13 cellular contexts compared by ENCODE assay signal in the genomic region with DNA sequence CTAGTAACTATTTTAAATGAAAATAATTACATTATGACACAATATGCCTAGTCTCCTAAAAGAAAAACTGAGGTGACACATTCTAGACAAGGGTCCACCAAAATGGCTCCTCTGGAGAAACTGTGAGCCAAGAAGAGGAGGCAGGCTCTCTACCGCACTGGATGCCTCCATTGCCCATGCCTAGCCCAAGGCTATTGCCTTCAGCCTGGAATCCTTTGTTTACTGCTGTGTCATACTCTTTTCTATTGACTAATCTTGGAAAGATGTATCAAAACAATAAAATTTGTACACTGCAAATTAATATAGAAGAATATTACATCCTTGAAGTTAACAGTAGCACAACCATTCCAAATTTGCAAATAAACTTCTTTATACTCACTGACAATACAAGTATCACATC.
DNase-seq lines count a peak whose midpoint lies in the region; ATAC-seq and TF ChIP-seq lines count a peak whose summit lies in the region.
"Had no signal": no experiment of that assay in that cellular context is flagged by ENCODE, and none has a peak within 500 bp of the region (broad histone marks: within the 10 kb centered on the region; RNA-seq: fewer than 3 reads in every experiment).

No MANE protein-coding gene starts in this region.

- intact Hi-C loops in colonic mucosa (cut with DNase I), result no loop called here

- no peaks in the 10 kb centered on the region for H4K20me1 ChIP-seq in neural cell (ENCODE audit: insufficient read depth)

- H3K4me1 ChIP-seq in colonic mucosa, result no peaks in the 10 kb centered on the region
- H3K4me1 ChIP-seq: Caco-2, HAP-1 had no signal

- no peaks in the 10 kb centered on the region for H3K27me3 ChIP-seq in neural cell (ENCODE audit: insufficient read depth, low read depth, low read length)
- H3K27me3 ChIP-seq in colonic mucosa, result no peaks in the 10 kb centered on the region

- no peak for TF ChIP-seq EP300 in neural cell (conservative IDR thresholded peaks at IDR 0.05; ENCODE audit: poor library complexity, severe bottlenecking)

- H3F3A ChIP-seq in neural cell (ENCODE audit: insufficient read depth, low read length, poor library complexity, severe bottlenecking), result no peaks in the 10 kb centered on the region

- H3K9me2 ChIP-seq in neural cell (ENCODE audit: insufficient read depth, low read length), result no peaks in the 10 kb centered on the region

- H3K36me3 ChIP-seq in neural cell (ENCODE audit: insufficient read depth, low read length) (no peaks in the 10 kb centered on the region), colonic mucosa (no peaks in the 10 kb centered on the region)
- H3K36me3 ChIP-seq: HAP-1 had no signal

- H3K9ac ChIP-seq in neural cell (ENCODE audit: low read length) (no peak overlapping the region), colonic mucosa (ENCODE audit: low read depth in 2 of 2, low read length in 2 of 2) (no peak overlapping the region)

- H3K79me2 ChIP-seq in neural cell (replicated peaks; ENCODE audit: insufficient read depth, low read length), result no peaks in the 10 kb centered on the region

- no peak overlapping the region for H3K4me2 ChIP-seq in neural cell (ENCODE audit: low read length)

- peak overlapping the region; percentile 6 for H3K27ac ChIP-seq in neural cell (ENCODE audit: low read length)
- H3K27ac ChIP-seq in colonic mucosa, result no peak overlapping the region

- H3K9me3 ChIP-seq in neural cell (ENCODE audit: low read length), result no peaks in the 10 kb centered on the region
- H3K9me3 ChIP-seq in colonic mucosa, result no peaks in the 10 kb centered on the region
- H3K9me3 ChIP-seq: Caco-2, HAP-1 had no signal

- no peak for ATAC-seq in HG02759 (IDR thresholded peaks at IDR 0.05; ENCODE audit: unreplicated experiment)

- TF ChIP-seq CTCF in epithelial cell of esophagus (IDR thresholded peaks at IDR 0.05; ENCODE audit: insufficient read depth, low read depth, low read length, missing control alignments), result no peak
- no peak for TF ChIP-seq CTCF in neural cell (IDR thresholded peaks at IDR 0.05; ENCODE audit: poor library complexity, severe bottlenecking)
- no peak for TF ChIP-seq CTCF in colonic mucosa (IDR thresholded peaks at IDR 0.05)

- TF ChIP-seq RAD21 in neural cell (conservative IDR thresholded peaks at IDR 0.05), result no peak

- no peak overlapping the region for H2AFZ ChIP-seq in neural cell (ENCODE audit: low read depth, low read length)

- H3K4me3 ChIP-seq in epithelial cell of esophagus (ENCODE audit: low read length) (no peak overlapping the region), neural cell (ENCODE audit: low read length) (no peak overlapping the region), colonic mucosa (no peak overlapping the region)
- H3K4me3 ChIP-seq: HAP-1 had no signal

- DNase-seq in M059J (ENCODE audit: low read depth), result peak; percentile 5
- DNase-seq in epithelial cell of esophagus (ENCODE audit: low read depth), result peak; percentile 36
- DNase-seq in NCI-H69 (lab: John Stamatoyannopoulos, UW), result no peak
- DNase-seq in colonic mucosa, result no peak
- DNase-seq: Caco-2; CD4-positive, alpha-beta memory T cell; DMS153; DND-41; GF-D8; GOT3 had no signal

TF ChIP-seq in neural cell, 6 proteins besides CTCF, POLR2A, EP300 and RAD21:
- TF ChIP-seq, protein P1, sequence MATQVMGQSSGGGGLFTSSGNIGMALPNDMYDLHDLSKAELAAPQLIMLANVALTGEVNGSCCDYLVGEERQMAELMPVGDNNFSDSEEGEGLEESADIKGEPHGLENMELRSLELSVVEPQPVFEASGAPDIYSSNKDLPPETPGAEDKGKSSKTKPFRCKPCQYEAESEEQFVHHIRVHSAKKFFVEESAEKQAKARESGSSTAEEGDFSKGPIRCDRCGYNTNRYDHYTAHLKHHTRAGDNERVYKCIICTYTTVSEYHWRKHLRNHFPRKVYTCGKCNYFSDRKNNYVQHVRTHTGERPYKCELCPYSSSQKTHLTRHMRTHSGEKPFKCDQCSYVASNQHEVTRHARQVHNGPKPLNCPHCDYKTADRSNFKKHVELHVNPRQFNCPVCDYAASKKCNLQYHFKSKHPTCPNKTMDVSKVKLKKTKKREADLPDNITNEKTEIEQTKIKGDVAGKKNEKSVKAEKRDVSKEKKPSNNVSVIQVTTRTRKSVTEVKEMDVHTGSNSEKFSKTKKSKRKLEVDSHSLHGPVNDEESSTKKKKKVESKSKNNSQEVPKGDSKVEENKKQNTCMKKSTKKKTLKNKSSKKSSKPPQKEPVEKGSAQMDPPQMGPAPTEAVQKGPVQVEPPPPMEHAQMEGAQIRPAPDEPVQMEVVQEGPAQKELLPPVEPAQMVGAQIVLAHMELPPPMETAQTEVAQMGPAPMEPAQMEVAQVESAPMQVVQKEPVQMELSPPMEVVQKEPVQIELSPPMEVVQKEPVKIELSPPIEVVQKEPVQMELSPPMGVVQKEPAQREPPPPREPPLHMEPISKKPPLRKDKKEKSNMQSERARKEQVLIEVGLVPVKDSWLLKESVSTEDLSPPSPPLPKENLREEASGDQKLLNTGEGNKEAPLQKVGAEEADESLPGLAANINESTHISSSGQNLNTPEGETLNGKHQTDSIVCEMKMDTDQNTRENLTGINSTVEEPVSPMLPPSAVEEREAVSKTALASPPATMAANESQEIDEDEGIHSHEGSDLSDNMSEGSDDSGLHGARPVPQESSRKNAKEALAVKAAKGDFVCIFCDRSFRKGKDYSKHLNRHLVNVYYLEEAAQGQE (IDR thresholded peaks at IDR 0.05; ENCODE audit: borderline replicate concordance), result no peak
- TF ChIP-seq TAF1 (IDR thresholded peaks at IDR 0.05; ENCODE audit: low read depth) (no peak), MXI1 (conservative IDR thresholded peaks at IDR 0.05; ENCODE audit: poor library complexity, severe bottlenecking) (no peak), SMC3 (conservative IDR thresholded peaks at IDR 0.05; ENCODE audit: poor library complexity) (no peak), EZH2 (IDR thresholded peaks at IDR 0.05; ENCODE audit: borderline replicate concordance, insufficient read depth, low read length, poor library complexity, severe bottlenecking) (no peak), POLR2AphosphoS5 (IDR thresholded peaks at IDR 0.05) (no peak)

Comparison
In these comparisons a context has a peak if more than half of its experiments do, and no peak if none do; other contexts are left out.
1. DNase-seq: peak in M059J (single experiment) and epithelial cell of esophagus (single experiment); none in NCI-H69 (single experiment) and colonic mucosa (single experiment).